24 cellular contexts compared by ENCODE assay signal in the genomic region with DNA sequence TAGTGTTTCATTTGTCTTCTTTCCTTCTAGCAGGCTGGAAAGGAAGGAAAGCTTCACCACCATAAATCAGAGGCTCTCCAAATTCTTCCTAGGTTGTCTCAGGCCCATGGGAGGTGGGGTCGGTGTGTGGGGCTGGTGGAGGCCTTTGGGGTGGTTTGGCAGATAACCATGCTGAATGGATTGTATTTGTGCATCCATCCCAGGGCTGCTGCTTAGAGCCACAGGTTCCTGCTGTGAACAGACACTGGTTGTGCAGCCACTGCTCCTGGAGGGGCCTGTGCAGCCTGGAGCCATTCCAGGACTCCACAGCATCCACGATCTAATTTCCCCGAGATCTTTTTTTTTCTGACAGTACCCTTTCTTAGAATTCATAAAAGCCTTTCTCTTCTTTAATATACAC.
A peak's percentile ranks its signal among the peaks of the same experiment; 100 is the strongest.
DNase-seq lines count a peak whose midpoint lies in the region; ATAC-seq and TF ChIP-seq lines count a peak whose summit lies in the region.
"Had no signal": no experiment of that assay in that cellular context is flagged by ENCODE, and none has a peak within 500 bp of the region (broad histone marks: within the 10 kb centered on the region; RNA-seq: fewer than 3 reads in every experiment).

No MANE protein-coding gene starts in this region.

- H3K79me2 ChIP-seq in neural progenitor cell (ENCODE audit: low read depth), result no peaks in the 10 kb centered on the region
- no peaks in the 10 kb centered on the region for H3K79me2 ChIP-seq in Karpas-422 (ENCODE audit: low read length)

- no peaks in the 10 kb centered on the region for H3K36me3 Mint-ChIP-seq in neural progenitor cell
- H3K36me3 Mint-ChIP-seq in activated T-helper 17 cell treated with anti-CD3 and anti-CD28 coated beads, Interleukin-2, amount 50 U/mL, for 72 hours (ENCODE audit: low read depth), result no peaks in the 10 kb centered on the region
- H3K36me3 Mint-ChIP-seq: CD8-positive, alpha-beta T cell had no signal

- H3K9me3 Mint-ChIP-seq in neural progenitor cell, result no peaks in the 10 kb centered on the region
- H3K9me3 Mint-ChIP-seq in activated T-helper 17 cell treated with anti-CD3 and anti-CD28 coated beads, Interleukin-2, amount 50 U/mL, for 72 hours, result peaks cover 7% of the 10 kb centered on the region
- H3K9me3 Mint-ChIP-seq: CD8-positive, alpha-beta T cell had no signal

- H3K27me3 ChIP-seq in neural progenitor cell (no peaks in the 10 kb centered on the region), Karpas-422 (ENCODE audit: low read length) (no peaks in the 10 kb centered on the region)
- H3K27me3 ChIP-seq: BLaER1 treated with 17β-estradiol and CSF1 and Interleukin-3, amounts not matched to agents 10 nM and 100 nM had no signal

- no peak overlapping the region for H3K27ac Mint-ChIP-seq in neural progenitor cell
- H3K27ac Mint-ChIP-seq in activated T-helper 17 cell treated with anti-CD3 and anti-CD28 coated beads, Interleukin-2, amount 50 U/mL, for 72 hours, result no peak overlapping the region
- H3K27ac Mint-ChIP-seq: B cell; CD4-positive, alpha-beta T cell; CD8-positive, alpha-beta T cell had no signal

- H3K27ac ChIP-seq in neural progenitor cell (no peak overlapping the region), Karpas-422 (ENCODE audit: low read length) (no peak overlapping the region)
- H3K27ac ChIP-seq: 22Rv1; A549; BLaER1 treated with 17β-estradiol and CSF1 and Interleukin-3, amounts not matched to agents 10 nM and 100 nM; C4-2B had no signal

- H3K9me3 ChIP-seq in neural progenitor cell (ENCODE audit: low read depth) (no peaks in the 10 kb centered on the region), Karpas-422 (ENCODE audit: low read length) (peaks cover 3% of the 10 kb centered on the region; the same call in 1 of the 2 replicates)
- H3K9me3 ChIP-seq: Caco-2 had no signal

- no peak overlapping the region for H3K9ac ChIP-seq in neural progenitor cell
- H3K9ac ChIP-seq in Karpas-422 (ENCODE audit: low read length), result no peak overlapping the region
- H3K9ac ChIP-seq: BLaER1 treated with 17β-estradiol and CSF1 and Interleukin-3, amounts not matched to agents 10 nM and 100 nM had no signal

- no peaks in the 10 kb centered on the region; the same call in 1 of the 2 replicates for H3K9me2 ChIP-seq in Karpas-422 (replicated peaks; ENCODE audit: insufficient read depth, low read length)

- in situ Hi-C loops in astrocyte of the cerebellum (cut with HindIII; ENCODE audit: low sequenced_read_pairs) (no loop called here), astrocyte of the spinal cord (cut with HindIII; ENCODE audit: low sequenced_read_pairs) (no loop called here)

- no peaks in the 10 kb centered on the region for H3K27me3 Mint-ChIP-seq in neural progenitor cell (ENCODE audit: insufficient read depth, low read depth)
- no peaks in the 10 kb centered on the region for H3K27me3 Mint-ChIP-seq in activated T-helper 17 cell treated with anti-CD3 and anti-CD28 coated beads, Interleukin-2, amount 50 U/mL, for 72 hours
- H3K27me3 Mint-ChIP-seq: B cell; CD4-positive, alpha-beta T cell had no signal

- H3K4me2 ChIP-seq in neural progenitor cell (no peak overlapping the region), Karpas-422 (ENCODE audit: low read depth, low read length, poor library complexity, severe bottlenecking) (no peak overlapping the region)
- H3K4me2 ChIP-seq: A549; BLaER1 treated with 17β-estradiol and CSF1 and Interleukin-3, amounts not matched to agents 10 nM and 100 nM had no signal

- H3K4me3 Mint-ChIP-seq in neural progenitor cell, result no peak overlapping the region
- no peak overlapping the region for H3K4me3 Mint-ChIP-seq in activated T-helper 17 cell treated with anti-CD3 and anti-CD28 coated beads, Interleukin-2, amount 50 U/mL, for 72 hours
- H3K4me3 Mint-ChIP-seq: B cell; CD4-positive, alpha-beta T cell; CD8-positive, alpha-beta T cell had no signal

- no peaks in the 10 kb centered on the region for H3K36me3 ChIP-seq in neural progenitor cell
- no peaks in the 10 kb centered on the region for H3K36me3 ChIP-seq in Karpas-422 (ENCODE audit: insufficient read depth, low read length)
- H3K36me3 ChIP-seq: BLaER1 treated with 17β-estradiol and CSF1 and Interleukin-3, amounts not matched to agents 10 nM and 100 nM had no signal

- H3K4me1 ChIP-seq in neural progenitor cell (no peaks in the 10 kb centered on the region), Karpas-422 (ENCODE audit: low read length) (no peaks in the 10 kb centered on the region)
- H3K4me1 ChIP-seq: A549; BLaER1 treated with 17β-estradiol and CSF1 and Interleukin-3, amounts not matched to agents 10 nM and 100 nM; Caco-2 had no signal

- TF ChIP-seq EP300 in Ishikawa (IDR thresholded peaks at IDR 0.05; ENCODE audit: borderline replicate concordance), result peak; percentile 55; the same call in 1 of the 2 replicates

- no peaks in the 10 kb centered on the region for H3F3A ChIP-seq in neural progenitor cell (ENCODE audit: low read depth)

- DNase-seq in astrocyte of the cerebellum (ENCODE audit: low read depth) (peak; percentile 67), astrocyte of the spinal cord (ENCODE audit: low read depth, low spot score) (peak; percentile 22), neural progenitor cell (ENCODE audit: low spot score) (peak; percentile 8), Karpas-422 (no peak), DMS153 (lab: John Stamatoyannopoulos, UW) (no peak)
- DNase-seq in activated naive CD4-positive, alpha-beta T cell treated with anti-CD3 and anti-CD28 coated beads, Interleukin-2, amount 50 U/mL, for 16 hours, result no peak
- DNase-seq: AML-193; Caco-2; Calu3; CD4-positive, alpha-beta T cell; CD8-positive, alpha-beta T cell; DMS53; DMS79; DND-41; EL; GDM1 had no signal

- TF ChIP-seq RAD21 in Ishikawa (IDR thresholded peaks at IDR 0.05; ENCODE audit: low read depth), result no peak

- H4K20me1 ChIP-seq in neural progenitor cell (ENCODE audit: low read depth) (no peaks in the 10 kb centered on the region), Karpas-422 (ENCODE audit: insufficient read depth, low read depth, low read length) (no peaks in the 10 kb centered on the region)
- H4K20me1 ChIP-seq: BLaER1 treated with 17β-estradiol and CSF1 and Interleukin-3, amounts not matched to agents 10 nM and 100 nM had no signal

- no peak for TF ChIP-seq CTCF in astrocyte of the cerebellum (IDR thresholded peaks at IDR 0.05; ENCODE audit: low read depth, low read length, missing control alignments)
- TF ChIP-seq CTCF in astrocyte of the spinal cord (IDR thresholded peaks at IDR 0.05; ENCODE audit: low read depth, low read length), result no peak
- TF ChIP-seq CTCF in neural progenitor cell (IDR thresholded peaks at IDR 0.05), result no peak

- H2AFZ ChIP-seq in neural progenitor cell (replicated peaks), result no peak overlapping the region
- no peak overlapping the region for H2AFZ ChIP-seq in Karpas-422 (ENCODE audit: low read length)

- no peak for ATAC-seq in activated T-helper 17 cell treated with anti-CD3 and anti-CD28 coated beads, Interleukin-2, amount 50 U/mL, for 72 hours (replicated peaks)
- ATAC-seq: A549; CD8-positive, alpha-beta T cell; GM12878 had no signal

- H3K4me3 ChIP-seq in astrocyte of the cerebellum (ENCODE audit: low read depth, low read length), result no peak overlapping the region
- H3K4me3 ChIP-seq in astrocyte of the spinal cord (ENCODE audit: low read depth, low read length), result no peak overlapping the region
- H3K4me3 ChIP-seq in neural progenitor cell, result no peak overlapping the region
- no peak overlapping the region for H3K4me3 ChIP-seq in Karpas-422 (ENCODE audit: low read length)
- H3K4me3 ChIP-seq: A549; BLaER1 treated with 17β-estradiol and CSF1 and Interleukin-3, amounts not matched to agents 10 nM and 100 nM; GM12878 had no signal

- H3K4me1 Mint-ChIP-seq in neural progenitor cell, result peaks cover 5% of the 10 kb centered on the region
- H3K4me1 Mint-ChIP-seq in activated T-helper 17 cell treated with anti-CD3 and anti-CD28 coated beads, Interleukin-2, amount 50 U/mL, for 72 hours, result no peaks in the 10 kb centered on the region
- H3K4me1 Mint-ChIP-seq: B cell had no signal

TF ChIP-seq in Ishikawa, 13 proteins besides CTCF, POLR2A, EP300 and RAD21:
- TF ChIP-seq FOXM1 (IDR thresholded peaks at IDR 0.05; ENCODE audit: borderline replicate concordance, low read depth), result no peak
- no peak for TF ChIP-seq CREB1 (IDR thresholded peaks at IDR 0.05; ENCODE audit: low read depth)
- TF ChIP-seq NFIC (IDR thresholded peaks at IDR 0.05), result peak; percentile 85
- no peak for TF ChIP-seq TAF1 (IDR thresholded peaks at IDR 0.05; ENCODE audit: low read depth)
TF ChIP-seq in Ishikawa: peak in this region for 1.

Comparison
In these comparisons a context has a peak if more than half of its experiments do, and no peak if none do; other contexts are left out.
1. DNase-seq: peak in astrocyte of the cerebellum (single experiment), astrocyte of the spinal cord (single experiment) and neural progenitor cell (single experiment); none in activated naive CD4-positive, alpha-beta T cell treated with anti-CD3 and anti-CD28 coated beads, Interleukin-2, amount 50 U/mL, for 16 hours (single experiment), Karpas-422 (single experiment) and DMS153 (single experiment).